24 cellular contexts compared by ENCODE assay signal in genomic region chr10:130905386-130905785, GRCh38.
A peak's percentile ranks its signal among the peaks of the same experiment; 100 is the strongest.
DNase-seq lines count a peak whose midpoint lies in the region; TF ChIP-seq lines count a peak whose summit lies in the region.
"Had no signal": no experiment of that assay in that cellular context is flagged by ENCODE, and none has a peak within 500 bp of the region (broad histone marks: within the 10 kb centered on the region; RNA-seq: fewer than 3 reads in every experiment).

No MANE protein-coding gene starts in this region.

- POLR2A ChIA-PET in OCI-LY7 (lab: Charles Lee): interaction anchor here (0.5 to 0.7 kb wide), 2 partner anchors 11 to 53 kb away, joined by 3 read pairs; no protein-coding TSS in a partner anchor

- H3K36me3 ChIP-seq in endodermal cell (ENCODE audit: control insufficient read depth, insufficient read depth, low read length): no peaks in the 10 kb centered on the region
- no peaks in the 10 kb centered on the region for H3K36me3 ChIP-seq in OCI-LY7 (ENCODE audit: insufficient read depth, low read length)
- H3K36me3 ChIP-seq: BE2C; BLaER1 treated with 17β-estradiol and CSF1 and Interleukin-3, amounts not matched to agents 10 nM and 100 nM; HAP-1 had no signal

- H2AFZ ChIP-seq in OCI-LY7 (ENCODE audit: low read length): no peak overlapping the region
- H2AFZ ChIP-seq: GM23338 had no signal

- H3K4me1 Mint-ChIP-seq in endodermal cell (peaks cover 4% of the 10 kb centered on the region), osteocyte (ENCODE audit: unreplicated experiment) (no peaks in the 10 kb centered on the region)
- H3K4me1 Mint-ChIP-seq: CD14-positive monocyte; CD4-positive, alpha-beta memory T cell had no signal

- peaks cover 2% of the 10 kb centered on the region for H3K27me3 Mint-ChIP-seq in endodermal cell (ENCODE audit: insufficient read depth)
- H3K27me3 Mint-ChIP-seq in osteocyte (ENCODE audit: unreplicated experiment): no peaks in the 10 kb centered on the region
- H3K27me3 Mint-ChIP-seq: CD4-positive, alpha-beta memory T cell had no signal

- H3K36me3 Mint-ChIP-seq in endodermal cell (ENCODE audit: low read depth) (no peaks in the 10 kb centered on the region), osteocyte (ENCODE audit: unreplicated experiment) (peaks cover 2% of the 10 kb centered on the region)
- H3K36me3 Mint-ChIP-seq: CD14-positive monocyte; CD4-positive, alpha-beta memory T cell had no signal

- H3K4me2 ChIP-seq in OCI-LY7 (ENCODE audit: low read length): no peak overlapping the region
- H3K4me2 ChIP-seq: A549; BLaER1 treated with 17β-estradiol and CSF1 and Interleukin-3, amounts not matched to agents 10 nM and 100 nM; GM23338 had no signal

- no peak overlapping the region for H3K9ac ChIP-seq in endodermal cell (ENCODE audit: extremely low read depth, low read length, poor library complexity, severe bottlenecking)
- H3K9ac ChIP-seq: BLaER1 treated with 17β-estradiol and CSF1 and Interleukin-3, amounts not matched to agents 10 nM and 100 nM had no signal

- CTCF ChIA-PET in OCI-LY7 (lab: Charles Lee; ENCODE audit: unreplicated experiment): no interaction called here

- 91 to 93% methylated on average over 2 to 8 of the region's 8 CpGs for WGBS in endodermal cell (ENCODE audit: insufficient coverage in 1 of 2, insufficient read length in 1 of 2), 2 experiments

- no peaks in the 10 kb centered on the region for H3K9me2 ChIP-seq in OCI-LY7 (ENCODE audit: insufficient read depth, low read length)

- H3K9me3 ChIP-seq in endodermal cell (ENCODE audit: control insufficient read depth, low read length) (no peaks in the 10 kb centered on the region), OCI-LY7 (ENCODE audit: low read length) (no peaks in the 10 kb centered on the region)
- H3K9me3 ChIP-seq: A549; BE2C; BLaER1 treated with 17β-estradiol and CSF1 and Interleukin-3, amounts not matched to agents 10 nM and 100 nM; Caco-2; HAP-1 had no signal

- BruUV-seq in OCI-LY7 (replicated peaks; lab: Mats Ljungman, UMichigan): no TSS peak

- H3K4me3 Mint-ChIP-seq in endodermal cell (no peak overlapping the region), osteocyte (ENCODE audit: unreplicated experiment) (no peak overlapping the region)
- H3K4me3 Mint-ChIP-seq: GM23338, HFFc6 had no signal

- intact Hi-C loops in OCI-LY7 (cut with micrococcal nuclease; ENCODE audit: unreplicated experiment): no loop called here

- H3K4me3 ChIP-seq in endodermal cell (ENCODE audit: low read length) (no peak overlapping the region), OCI-LY7 (ENCODE audit: low read depth, low read length, poor library complexity, severe bottlenecking) (no peak overlapping the region)
- H3K4me3 ChIP-seq: A549; BLaER1 treated with 17β-estradiol and CSF1 and Interleukin-3, amounts not matched to agents 10 nM and 100 nM; GM12878; GM23338; HAP-1 had no signal

- H3K4me1 ChIP-seq in endodermal cell (ENCODE audit: control insufficient read depth, insufficient read depth, low read length) (no peaks in the 10 kb centered on the region), OCI-LY7 (ENCODE audit: insufficient read depth, low read length, poor library complexity, severe bottlenecking) (no peaks in the 10 kb centered on the region)
- H3K4me1 ChIP-seq: A549, BE2C, Caco-2, HAP-1 had no signal

- no peaks in the 10 kb centered on the region for H3K27me3 ChIP-seq in endodermal cell (ENCODE audit: control insufficient read depth, insufficient read depth, low read length, poor library complexity, severe bottlenecking)
- H3K27me3 ChIP-seq: BE2C; BLaER1 treated with 17β-estradiol and CSF1 and Interleukin-3, amounts not matched to agents 10 nM and 100 nM had no signal

- TF ChIP-seq CTCF in endodermal cell (conservative IDR thresholded peaks at IDR 0.05) (no peak), osteocyte (IDR thresholded peaks at IDR 0.05) (no peak), OCI-LY7 (conservative IDR thresholded peaks at IDR 0.05; ENCODE audit: low read length) (no peak)

- H3K9me3 Mint-ChIP-seq in endodermal cell (no peaks in the 10 kb centered on the region), osteocyte (ENCODE audit: unreplicated experiment) (peaks cover 28% of the 10 kb centered on the region)
- H3K9me3 Mint-ChIP-seq: CD4-positive, alpha-beta memory T cell had no signal

- DNase-seq in COLO668 (lab: John Stamatoyannopoulos, UW; ENCODE audit: unreplicated experiment) (peak; percentile 0), NCI-H774 (lab: John Stamatoyannopoulos, UW) (peak; percentile 1), endodermal cell (peak; percentile 29), osteocyte (ENCODE audit: extremely low spot score, unreplicated experiment) (peak; percentile 79), CD1c-positive myeloid dendritic cell (ENCODE audit: extremely low spot score) (no peak), dermis blood vessel endothelial cell (no peak), OCI-LY7 (ENCODE audit: low spot score) (no peak)
- DNase-seq: 8988T; ACHN; AML-193; BE2C; Caco-2; CD4-positive, alpha-beta memory T cell; DMS 273 treated with DMSO at 0.1 percent for 48 hours; DMS79; EL; GDM1; HFFc6 had no signal

- no peaks in the 10 kb centered on the region for H4K20me1 ChIP-seq in OCI-LY7 (ENCODE audit: insufficient read depth, low read length)
- H4K20me1 ChIP-seq: BLaER1 treated with 17β-estradiol and CSF1 and Interleukin-3, amounts not matched to agents 10 nM and 100 nM had no signal

- no peak overlapping the region for H3K27ac ChIP-seq in endodermal cell (ENCODE audit: low read depth, low read length)
- no peak overlapping the region for H3K27ac ChIP-seq in OCI-LY7 (ENCODE audit: low read depth, low read length, poor library complexity, severe bottlenecking)
- H3K27ac ChIP-seq: A549; BLaER1 treated with 17β-estradiol and CSF1 and Interleukin-3, amounts not matched to agents 10 nM and 100 nM had no signal

- no peak overlapping the region for H3K27ac Mint-ChIP-seq in endodermal cell
- no peak overlapping the region for H3K27ac Mint-ChIP-seq in osteocyte (ENCODE audit: unreplicated experiment)
- H3K27ac Mint-ChIP-seq: CD14-positive monocyte; CD4-positive, alpha-beta memory T cell; GM23338; HFFc6 had no signal

- no peaks in the 10 kb centered on the region for H3K79me2 ChIP-seq in OCI-LY7 (ENCODE audit: insufficient read depth, low read depth, low read length)

Comparison
In these comparisons a context has a peak if more than half of its experiments do, and no peak if none do; other contexts are left out.
1. DNase-seq: peak in COLO668 (single experiment), NCI-H774 (single experiment), endodermal cell (single experiment) and osteocyte (single experiment); none in CD1c-positive myeloid dendritic cell (single experiment), dermis blood vessel endothelial cell (single experiment) and OCI-LY7 (single experiment).